ENCODE assay signal across 19 cellular contexts in the genomic region with DNA sequence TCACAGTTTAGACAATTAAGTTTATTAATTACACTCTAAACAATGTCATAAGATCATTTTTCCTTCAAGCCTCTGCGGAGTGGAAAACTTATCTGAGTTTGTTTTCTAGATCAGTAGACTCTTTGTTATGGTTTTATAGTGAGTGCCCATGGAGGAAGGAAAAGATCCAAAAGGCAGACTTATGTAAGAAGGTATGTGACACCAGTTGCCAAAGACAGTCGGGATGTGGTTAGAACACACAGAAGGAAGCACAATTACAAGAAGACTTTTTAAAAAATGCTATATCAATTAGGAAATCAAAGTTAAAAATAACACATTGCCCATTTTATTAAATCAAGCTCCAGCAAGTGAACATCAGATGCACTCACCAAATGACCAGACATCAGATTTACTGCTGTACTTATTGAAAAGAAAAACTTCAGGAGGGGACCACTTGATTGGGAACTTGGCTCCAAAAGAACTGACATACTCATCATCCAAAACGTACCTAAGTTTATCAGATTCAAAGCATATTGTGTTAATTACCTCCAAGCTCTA. TPM values are rescaled to one million over a fixed set of nuclear protein-coding genes. Genes with fewer than 3 reads are reported as not detected.
DNase-seq lines count a peak whose midpoint lies in the region; ATAC-seq, FAIRE-seq and TF ChIP-seq lines count a peak whose summit lies in the region.
"Had no signal": no experiment of that assay in that cellular context is flagged by ENCODE, and none has a peak within 500 bp of the region (broad histone marks: within the 10 kb centered on the region; RNA-seq: fewer than 3 reads in every experiment).

No MANE protein-coding gene starts in this region.

- no peaks in the 10 kb centered on the region for H3K9me3 Mint-ChIP-seq in natural killer cell
- no peaks in the 10 kb centered on the region for H3K9me3 Mint-ChIP-seq in natural killer cell treated with Interleukin-12 subunit alpha and Interleukin-12 subunit beta and Interleukin-15 and Interleukin-18, amount 100 ng/mL, for 72 hours
- H3K9me3 Mint-ChIP-seq: CD4-positive, alpha-beta memory T cell; HFFc6 had no signal

- no peak for FAIRE-seq in D721Med (lab: Jason Lieb, UNC)
- FAIRE-seq: A549 had no signal

- ATAC-seq in natural killer cell: no peak
- no peak for ATAC-seq in natural killer cell treated with Interleukin-12 subunit alpha and Interleukin-12 subunit beta and Interleukin-15 and Interleukin-18, amount 100 ng/mL, for 72 hours
- no peak for ATAC-seq in HG03135 (IDR thresholded peaks at IDR 0.05; ENCODE audit: unreplicated experiment)
- ATAC-seq: A549, PC-3 had no signal

- no peak overlapping the region for H3K4me3 ChIP-seq in fibroblast of the aortic adventitia (ENCODE audit: low read depth, low read length)
- H3K4me3 ChIP-seq: A549, SJSA1 had no signal

- peaks cover 41 to 45% of the 10 kb centered on the region in 2 donors for H3K4me1 Mint-ChIP-seq in natural killer cell
- peaks cover 9 to 26% of the 10 kb centered on the region in 2 donors for H3K4me1 Mint-ChIP-seq in natural killer cell treated with Interleukin-12 subunit alpha and Interleukin-12 subunit beta and Interleukin-15 and Interleukin-18, amount 100 ng/mL, for 72 hours (ENCODE audit: low read depth in 2 of 2)

- no peak for TF ChIP-seq CTCF in natural killer cell (IDR thresholded peaks at IDR 0.05)
- TF ChIP-seq CTCF in fibroblast of the aortic adventitia (IDR thresholded peaks at IDR 0.05; ENCODE audit: insufficient read depth, low read length): no peak
- no peak for TF ChIP-seq CTCF in D721Med (IDR thresholded peaks at IDR 0.05; ENCODE audit: insufficient read depth, missing control alignments)

- intact Hi-C loops in natural killer cell (cut with micrococcal nuclease): no loop called here

- H3K36me3 Mint-ChIP-seq in natural killer cell: peaks cover 16% of the 10 kb centered on the region
- peaks cover 5% of the 10 kb centered on the region for H3K36me3 Mint-ChIP-seq in natural killer cell treated with Interleukin-12 subunit alpha and Interleukin-12 subunit beta and Interleukin-15 and Interleukin-18, amount 100 ng/mL, for 72 hours

- H3K27me3 Mint-ChIP-seq in natural killer cell (ENCODE audit: low read depth in 2 of 2): no peaks in the 10 kb centered on the region
- H3K27me3 Mint-ChIP-seq in natural killer cell treated with Interleukin-12 subunit alpha and Interleukin-12 subunit beta and Interleukin-15 and Interleukin-18, amount 100 ng/mL, for 72 hours: no peaks in the 10 kb centered on the region
- H3K27me3 Mint-ChIP-seq: CD4-positive, alpha-beta memory T cell had no signal

- H3K4me3 Mint-ChIP-seq in natural killer cell: no peak overlapping the region
- H3K4me3 Mint-ChIP-seq in natural killer cell treated with Interleukin-12 subunit alpha and Interleukin-12 subunit beta and Interleukin-15 and Interleukin-18, amount 100 ng/mL, for 72 hours: no peak overlapping the region
- H3K4me3 Mint-ChIP-seq: CD4-positive, alpha-beta memory T cell; HFFc6 had no signal

- DNase-seq in natural killer cell (no peak), MV-4-11 (lab: John Stamatoyannopoulos, UW) (peak; percentile 15), fibroblast of the aortic adventitia (ENCODE audit: low read depth) (peak; percentile 32), NCI-H2107 treated with DMSO at 0.1 percent for 48 hours (lab: John Stamatoyannopoulos, UW; ENCODE audit: unreplicated experiment) (no peak), D721Med (ENCODE audit: insufficient read length, low spot score) (no peak)
- no peak for DNase-seq in natural killer cell treated with Interleukin-12 subunit alpha and Interleukin-12 subunit beta and Interleukin-15 and Interleukin-18, amount 100 ng/mL, for 72 hours (ENCODE audit: low spot score)
- DNase-seq: CD4-positive, alpha-beta memory T cell; HFFc6; KG1; MM.1S; NCI-H1436 treated with DMSO at 0.1 percent for 48 hours; NCI-H2081 treated with DMSO at 0.1 percent for 48 hours; NCI-H226; NCI-H526; PC-3 had no signal

- H3K27ac Mint-ChIP-seq in natural killer cell: peak overlapping the region; percentile 81 to 83
- peak overlapping the region in 1 of 2 donors; percentile 45 for H3K27ac Mint-ChIP-seq in natural killer cell treated with Interleukin-12 subunit alpha and Interleukin-12 subunit beta and Interleukin-15 and Interleukin-18, amount 100 ng/mL, for 72 hours
- H3K27ac Mint-ChIP-seq: HFFc6 had no signal

RNA-seq across cellular contexts. Expression of gene NIPAL1, which starts 57.1 kb away (rescaled TPM):
- total RNA-seq in natural killer cell: 1 to 10 TPM in 1 of 3 donors, not detected in 2; 1.4 TPM
- total RNA-seq in natural killer cell treated with Interleukin-12 subunit alpha and Interleukin-12 subunit beta and Interleukin-15 and Interleukin-18, amount 100 ng/mL, for 72 hours: 1 to 10 TPM in 1 of 2 donors, under 1 TPM in 1; 0.21 to 2.0 TPM
- 0.08 and 0.90 TPM in 2 replicates for total RNA-seq in fibroblast of the aortic adventitia (ENCODE audit: low replicate concordance)

RNA-seq across cellular contexts. Expression of gene CNGA1, which starts 57.2 kb away (rescaled TPM):
- total RNA-seq in natural killer cell (not detected), fibroblast of the aortic adventitia (ENCODE audit: low replicate concordance) (0.18 TPM in 1 of 2 replicates, not detected in the other)
- total RNA-seq in natural killer cell treated with Interleukin-12 subunit alpha and Interleukin-12 subunit beta and Interleukin-15 and Interleukin-18, amount 100 ng/mL, for 72 hours: not detected
- total RNA-seq: CD4-positive, alpha-beta memory T cell; H4; HFFc6; SJSA1 had no signal

Comparison
In these comparisons a context has a peak if more than half of its experiments do, and no peak if none do; other contexts are left out.
1. DNase-seq: peak in MV-4-11 (single experiment) and fibroblast of the aortic adventitia (single experiment); none in natural killer cell (single experiment), natural killer cell treated with Interleukin-12 subunit alpha and Interleukin-12 subunit beta and Interleukin-15 and Interleukin-18, amount 100 ng/mL, for 72 hours (single experiment), NCI-H2107 treated with DMSO at 0.1 percent for 48 hours (single experiment) and D721Med (single experiment).